In the genomic region with DNA sequence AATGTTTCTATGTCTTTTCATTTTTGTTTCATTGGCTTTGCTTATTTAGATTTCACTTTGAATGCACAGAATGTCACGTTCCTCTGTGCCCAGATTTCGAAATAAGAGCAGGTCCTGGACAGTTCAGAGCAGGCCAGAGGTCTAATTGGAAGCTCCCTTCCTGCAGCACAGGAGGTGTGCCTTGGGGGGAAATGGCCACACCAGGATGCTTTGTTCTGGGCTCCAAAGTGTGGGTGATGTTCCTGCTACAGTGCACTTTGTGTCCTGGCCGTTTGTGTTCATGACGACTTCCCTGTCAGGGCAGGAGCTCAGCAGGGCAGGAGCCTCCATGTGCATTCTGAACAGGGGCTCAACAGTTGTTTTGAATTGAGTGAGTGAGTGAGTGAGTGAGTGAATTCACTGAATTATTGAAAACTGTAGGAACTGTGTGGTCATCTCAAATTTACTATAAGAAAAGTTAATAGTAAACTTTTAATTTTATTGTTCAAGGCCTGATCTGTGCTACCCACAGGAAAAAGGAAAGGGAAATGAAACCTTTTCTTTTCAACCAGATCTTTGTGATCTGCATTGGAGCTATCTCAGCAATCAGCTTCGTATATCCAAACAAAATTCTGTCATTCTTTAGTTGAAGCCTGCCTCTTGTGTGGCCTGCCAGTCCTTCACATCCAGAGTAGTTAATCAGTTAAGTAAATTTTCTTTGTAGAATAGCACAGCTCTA, we compare ENCODE assay signal across 10 cellular contexts.
DNase-seq lines count a peak whose midpoint lies in the region; ATAC-seq and TF ChIP-seq lines count a peak whose summit lies in the region.
"Had no signal": no experiment of that assay in that cellular context is flagged by ENCODE, and none has a peak within 500 bp of the region (broad histone marks: within the 10 kb centered on the region; RNA-seq: fewer than 3 reads in every experiment).

No MANE protein-coding gene starts in this region.

- H3K27me3 Mint-ChIP-seq in activated naive CD8-positive, alpha-beta T cell treated with anti-CD3 and anti-CD28 coated beads for 36 hours, result no peaks in the 10 kb centered on the region
- no peaks in the 10 kb centered on the region for H3K27me3 Mint-ChIP-seq in activated naive CD8-positive, alpha-beta T cell treated with anti-CD3 and anti-CD28 coated beads, Interleukin-2, amount 50 U/mL, for 24 hours
- peaks cover 14% of the 10 kb centered on the region for H3K27me3 Mint-ChIP-seq in endothelial cell (ENCODE audit: unreplicated experiment)
- H3K27me3 Mint-ChIP-seq: central memory CD8-positive, alpha-beta T cell had no signal

- no peaks in the 10 kb centered on the region for H3K9me3 Mint-ChIP-seq in activated naive CD8-positive, alpha-beta T cell treated with anti-CD3 and anti-CD28 coated beads for 36 hours
- H3K9me3 Mint-ChIP-seq in activated naive CD8-positive, alpha-beta T cell treated with anti-CD3 and anti-CD28 coated beads, Interleukin-2, amount 50 U/mL, for 24 hours, result no peaks in the 10 kb centered on the region
- H3K9me3 Mint-ChIP-seq in endothelial cell (ENCODE audit: unreplicated experiment), result no peaks in the 10 kb centered on the region
- H3K9me3 Mint-ChIP-seq: central memory CD8-positive, alpha-beta T cell had no signal

- no peaks in the 10 kb centered on the region for H3K36me3 ChIP-seq in upper lobe of right lung

- no peaks in the 10 kb centered on the region for H3K27me3 ChIP-seq in upper lobe of right lung

- peak overlapping the region; percentile 61 for H3K27ac Mint-ChIP-seq in activated naive CD8-positive, alpha-beta T cell treated with anti-CD3 and anti-CD28 coated beads for 36 hours
- no peak overlapping the region for H3K27ac Mint-ChIP-seq in activated naive CD8-positive, alpha-beta T cell treated with anti-CD3 and anti-CD28 coated beads, Interleukin-2, amount 50 U/mL, for 24 hours
- H3K27ac Mint-ChIP-seq in endothelial cell (ENCODE audit: unreplicated experiment), result peak overlapping the region; percentile 96

- intact Hi-C loops in upper lobe of right lung (cut with DNase I), result no loop called here

- no peak overlapping the region for H3K4me3 ChIP-seq in upper lobe of right lung
- H3K4me3 ChIP-seq: skin epidermis had no signal

- H3K4me1 ChIP-seq in upper lobe of right lung, result peaks cover 20% of the 10 kb centered on the region

- H3K36me3 Mint-ChIP-seq in activated naive CD8-positive, alpha-beta T cell treated with anti-CD3 and anti-CD28 coated beads for 36 hours, result peaks cover 5% of the 10 kb centered on the region
- peaks cover 2% of the 10 kb centered on the region for H3K36me3 Mint-ChIP-seq in activated naive CD8-positive, alpha-beta T cell treated with anti-CD3 and anti-CD28 coated beads, Interleukin-2, amount 50 U/mL, for 24 hours (ENCODE audit: low read depth)
- H3K36me3 Mint-ChIP-seq in endothelial cell (ENCODE audit: low read depth, unreplicated experiment), result peaks cover 17% of the 10 kb centered on the region

- peak overlapping the region; percentile 21 for H3K27ac ChIP-seq in upper lobe of right lung

- DNase-seq in activated naive CD8-positive, alpha-beta T cell treated with anti-CD3 and anti-CD28 coated beads for 36 hours, result no peak
- no peak for DNase-seq in activated naive CD8-positive, alpha-beta T cell treated with anti-CD3 and anti-CD28 coated beads, Interleukin-2, amount 50 U/mL, for 24 hours
- DNase-seq in endothelial cell (ENCODE audit: low spot score) (peak; percentile 39), upper lobe of right lung (no peak), DMS53 treated with DMSO at 0.1 percent for 48 hours (lab: John Stamatoyannopoulos, UW; ENCODE audit: unreplicated experiment) (no peak)
- no peak for DNase-seq in stimulated activated naive CD4-positive, alpha-beta T cell treated with Interleukin-2 at 50 U/mL for 16 hours (lab: John Stamatoyannopoulos, UW)
- no peak for DNase-seq in activated CD4-positive, alpha-beta T cell treated with anti-CD3 and anti-CD28 coated beads for 48 hours

- H3K9me3 ChIP-seq in upper lobe of right lung, result no peaks in the 10 kb centered on the region

- TF ChIP-seq CTCF in endothelial cell (IDR thresholded peaks at IDR 0.05; ENCODE audit: unreplicated experiment), result no peak
- TF ChIP-seq CTCF in upper lobe of right lung (IDR thresholded peaks at IDR 0.05), result no peak

- peaks cover 52% of the 10 kb centered on the region for H3K4me1 Mint-ChIP-seq in activated naive CD8-positive, alpha-beta T cell treated with anti-CD3 and anti-CD28 coated beads for 36 hours
- H3K4me1 Mint-ChIP-seq in activated naive CD8-positive, alpha-beta T cell treated with anti-CD3 and anti-CD28 coated beads, Interleukin-2, amount 50 U/mL, for 24 hours, result peaks cover 57% of the 10 kb centered on the region
- peaks cover 71% of the 10 kb centered on the region for H3K4me1 Mint-ChIP-seq in endothelial cell (ENCODE audit: unreplicated experiment)

- H3K4me3 Mint-ChIP-seq in activated naive CD8-positive, alpha-beta T cell treated with anti-CD3 and anti-CD28 coated beads for 36 hours, result no peak overlapping the region
- no peak overlapping the region for H3K4me3 Mint-ChIP-seq in activated naive CD8-positive, alpha-beta T cell treated with anti-CD3 and anti-CD28 coated beads, Interleukin-2, amount 50 U/mL, for 24 hours
- H3K4me3 Mint-ChIP-seq in endothelial cell (ENCODE audit: unreplicated experiment), result no peak overlapping the region
- H3K4me3 Mint-ChIP-seq: central memory CD8-positive, alpha-beta T cell had no signal

- ATAC-seq in activated naive CD8-positive, alpha-beta T cell treated with anti-CD3 and anti-CD28 coated beads, Interleukin-2, amount 50 U/mL, for 24 hours, result no peak
- ATAC-seq in HG03442 (IDR thresholded peaks at IDR 0.05; ENCODE audit: unreplicated experiment) (peak; percentile 38), upper lobe of right lung (peak; percentile 64)
